In the genomic region with DNA sequence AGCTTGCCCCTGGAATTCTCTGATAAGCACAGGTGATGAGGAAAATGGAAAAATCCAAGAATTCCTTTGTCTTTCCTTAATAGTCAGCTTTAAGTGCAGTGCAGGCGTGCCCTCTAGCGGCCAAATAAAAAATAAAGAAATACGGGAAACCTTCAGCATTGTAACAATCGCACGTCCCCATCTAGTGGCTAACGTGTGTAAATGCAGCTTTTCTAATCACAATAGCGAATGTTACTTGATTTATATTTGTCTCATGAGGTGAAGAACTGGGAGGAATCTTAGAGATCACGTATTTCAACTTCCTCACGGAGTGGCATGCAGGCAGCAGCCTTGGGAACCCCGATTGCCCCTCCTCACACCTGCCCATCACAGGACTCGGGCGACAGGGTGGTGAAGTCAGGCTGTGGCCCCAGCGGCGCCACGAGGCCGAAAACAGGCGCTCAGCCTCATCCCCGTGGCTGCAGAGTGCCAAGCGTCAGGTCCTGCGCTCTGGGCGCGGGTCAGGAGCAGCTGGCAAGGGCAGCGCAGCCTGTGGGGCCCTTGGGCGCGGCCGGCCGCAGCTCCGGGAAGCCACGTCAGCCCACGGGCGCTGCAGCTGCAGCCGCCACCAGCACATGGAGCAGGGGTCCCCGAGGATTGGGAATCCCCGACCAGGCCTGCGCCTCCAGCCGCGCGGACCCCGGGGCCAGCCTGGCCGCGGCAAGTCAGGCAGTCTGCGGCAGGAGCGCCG, we compare ENCODE assay signal across 8 cellular contexts. TPM values are rescaled to one million over a fixed set of nuclear protein-coding genes. Genes with fewer than 3 reads are reported as not detected.
DNase-seq lines count a peak whose midpoint lies in the region; ATAC-seq, FAIRE-seq and TF ChIP-seq lines count a peak whose summit lies in the region.
"Not testable (repeated sequence)": the region's sequence is repeated elsewhere in the genome, so short reads cannot be mapped to it uniquely, and the experiment has no call there.

No MANE protein-coding gene starts in this region.

- 0% methylated on average over 4 to 9 of the region's 44 CpGs for WGBS in gastroesophageal sphincter (ENCODE audit: low coverage in 1 of 2), 2 donors

- H3K4me1 ChIP-seq in BLaER1; ascending aorta; gastroesophageal sphincter; muscle layer of duodenum (ENCODE audit: control insufficient read depth in 1 of 2, insufficient read depth in 2 of 2, low read length in 2 of 2): not testable (repeated sequence)

- H3K9ac ChIP-seq in BLaER1: peak overlapping the region; percentile 82

- peak; percentile 30 for DNase-seq in HS-27A (ENCODE audit: low read depth)
- DNase-seq in ascending aorta (ENCODE audit: low spot score in 2 of 2): peak in 1 of 2 donors; percentile 82
- DNase-seq in stimulated activated CD4-positive, alpha-beta T cell treated with anti-CD3 and anti-CD28 coated beads, TNF-alpha, amount 100 ng/mL, for 1 hour (ENCODE audit: low read depth in 3 of 3, low spot score in 1 of 3): peak in 2 of 3 donors; percentile 19 to 35

- TF ChIP-seq EP300 in gastroesophageal sphincter (IDR thresholded peaks at IDR 0.05): not testable (repeated sequence)

- H3K27me3 ChIP-seq in BLaER1; ascending aorta; gastroesophageal sphincter; muscle layer of duodenum (ENCODE audit: low read depth, low read length): not testable (repeated sequence)

- not testable (repeated sequence) for H3K9me3 ChIP-seq in BLaER1; ascending aorta; gastroesophageal sphincter; muscle layer of duodenum (ENCODE audit: control insufficient read depth in 1 of 2, low read length in 2 of 2)

- TF ChIP-seq POLR2A in gastroesophageal sphincter (IDR thresholded peaks at IDR 0.05): not testable (repeated sequence)

- peak; percentile 36 for ATAC-seq in GM19397 (IDR thresholded peaks at IDR 0.05; ENCODE audit: unreplicated experiment)
- ATAC-seq in gastroesophageal sphincter: peak; percentile 70

- intact Hi-C loops in ascending aorta (cut with DNase I): loop anchor here (1.0 to 5.0 kb wide), 4 partner anchors 100 to 350 kb away; partner anchors contain the start of genes CNNM3 and CNNM4

- TF ChIP-seq CTCF in ascending aorta (IDR thresholded peaks at IDR 0.05) (peak in 2 of 3 experiments; percentile 87 to 89), gastroesophageal sphincter (IDR thresholded peaks at IDR 0.05) (peak; percentile 78 to 99 (median 92))

- H3K27ac ChIP-seq in BLaER1 (peak overlapping the region; percentile 76), ascending aorta (peak overlapping the region; percentile 86), gastroesophageal sphincter (peak overlapping the region; percentile 88 to 98 (median 93))
- H3K27ac ChIP-seq in muscle layer of duodenum (ENCODE audit: low read length): not testable (repeated sequence)

- peak; percentile 95 for FAIRE-seq in TTC549 (lab: Jason Lieb, UNC)

- not testable (repeated sequence) for H3K36me3 ChIP-seq in BLaER1; ascending aorta; gastroesophageal sphincter; muscle layer of duodenum (ENCODE audit: control insufficient read depth in 1 of 2, insufficient read depth in 2 of 2, low read length in 2 of 2)

- H3K4me3 ChIP-seq in BLaER1: peak overlapping the region; percentile 70
- peak overlapping the region; percentile 67 to 79 for H3K4me3 ChIP-seq in ascending aorta
- peak overlapping the region; percentile 61 to 63 for H3K4me3 ChIP-seq in gastroesophageal sphincter
- H3K4me3 ChIP-seq in muscle layer of duodenum (ENCODE audit: low read depth in 1 of 2, low read length in 2 of 2): peak overlapping the region; percentile 46 to 75

- H3K4me2 ChIP-seq in BLaER1: peak overlapping the region; percentile 88

- not testable (repeated sequence) for H4K20me1 ChIP-seq in BLaER1

RNA-seq across cellular contexts. Expression of gene ANKRD36, which starts 0.5 kb away (rescaled TPM):
- 20.1 TPM for total RNA-seq in ascending aorta
- 10 to 100 TPM in 3 of 4 donors, 1 to 10 TPM in 1; 7.6 to 65.4 (median 24.8) TPM for total RNA-seq in gastroesophageal sphincter

RNA-seq across cellular contexts. Expression of gene FAHD2B, which starts 17.8 kb away (rescaled TPM):
- total RNA-seq in ascending aorta (18.5 TPM), gastroesophageal sphincter (10 to 100 TPM; 12.1 to 26.1 (median 15.0) TPM)
